Comparison of ENCODE assay signal across 23 cellular contexts in the genomic region with DNA sequence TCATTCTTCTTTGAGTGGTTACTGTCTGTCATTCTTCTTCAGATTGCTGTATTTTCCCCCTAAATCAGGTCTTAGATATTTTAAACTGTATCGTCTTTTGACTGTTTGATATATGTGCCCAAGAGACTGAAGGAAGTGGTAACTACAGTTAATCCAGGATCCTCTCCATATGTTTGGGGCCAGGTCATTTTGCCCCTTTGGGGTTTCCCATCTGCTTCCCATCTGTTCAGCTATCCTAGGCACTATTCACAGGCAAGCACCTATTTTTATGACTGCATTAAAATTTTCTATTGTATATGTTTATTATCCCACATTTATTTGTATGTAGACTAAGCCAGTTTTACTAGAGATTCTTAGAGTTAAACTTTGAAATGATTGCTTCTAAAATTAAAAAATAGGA.
"Had no signal": no experiment of that assay in that cellular context is flagged by ENCODE, and none has a peak within 500 bp of the region (broad histone marks: within the 10 kb centered on the region; RNA-seq: fewer than 3 reads in every experiment).

No MANE protein-coding gene starts in this region.

- H3K36me3 ChIP-seq: uterus had no signal

- H3K4me1 ChIP-seq: esophagus muscularis mucosa, left lung, right lobe of liver, uterus had no signal

- H3K9me3 ChIP-seq: esophagus muscularis mucosa, mucosa of descending colon, right lobe of liver, uterus had no signal

- H3K27ac ChIP-seq: esophagus muscularis mucosa, left lung, right lobe of liver, uterus had no signal

- H3K27me3 ChIP-seq: esophagus muscularis mucosa, left lung, right lobe of liver, uterus had no signal

- ATAC-seq: activated CD4-positive, alpha-beta T cell treated with anti-CD3 and anti-CD28 coated beads for 36 hours; activated CD8-positive, alpha-beta memory T cell treated with anti-CD3 and anti-CD28 coated beads, Interleukin-2, amount 10 ng/mL, durations not matched to agents 7 days and 5 days; activated CD8-positive, alpha-beta T cell treated with anti-CD3 and anti-CD28 coated beads, Interleukin-2, amount 10 ng/mL, durations not matched to agents 7 days and 5 days; activated naive CD8-positive, alpha-beta T cell treated with anti-CD3 and anti-CD28 coated beads, Interleukin-2, amount 50 U/mL, for 24 hours; left lung; mucosa of descending colon; natural killer cell treated with Interleukin-12 subunit alpha and Interleukin-12 subunit beta and Interleukin-15 and Interleukin-18, amount 100 ng/mL, for 72 hours; right lobe of liver; stimulated activated naive CD8-positive, alpha-beta T cell treated with anti-CD3 and anti-CD28 coated beads, Interleukin-15, amount 100 ng/mL, for 72 hours had no signal

- DNase-seq: activated CD4-positive, alpha-beta T cell treated with anti-CD3 and anti-CD28 coated beads for 36 hours; activated CD4-positive, CD25-positive, alpha-beta regulatory T cell; activated CD8-positive, alpha-beta memory T cell treated with anti-CD3 and anti-CD28 coated beads, Interleukin-2, amount 10 ng/mL, durations not matched to agents 7 days and 5 days; activated CD8-positive, alpha-beta T cell treated with anti-CD3 and anti-CD28 coated beads, Interleukin-2, amount 10 ng/mL, durations not matched to agents 7 days and 5 days; activated naive CD8-positive, alpha-beta T cell treated with anti-CD3 and anti-CD28 coated beads, Interleukin-2, amount 50 U/mL, for 24 hours; activated T-cell treated with anti-CD3 and anti-CD28 coated beads, Interleukin-2, amount 50 U/mL, for 48 hours; amygdala; central memory CD4-positive, alpha-beta T cell; dermis blood vessel endothelial cell; effector CD4-positive, alpha-beta T cell; foreskin melanocyte; left lung; mesendoderm; mucosa of descending colon; right lobe of liver; stimulated activated CD4-positive, alpha-beta T cell treated with anti-CD3 and anti-CD28 coated beads, Interleukin-12 subunit alpha, Interleukin-12 subunit beta, amount 100 ng/mL, for 4 hours; stimulated activated CD4-positive, alpha-beta T cell treated with anti-CD3 and anti-CD28 coated beads, Interleukin-4, amount 100 ng/mL, for 1 hour; stimulated activated naive CD8-positive, alpha-beta T cell treated with anti-CD3 and anti-CD28 coated beads, Interleukin-15, amount 100 ng/mL, for 72 hours; substantia nigra; uterus had no signal

- H3K4me3 ChIP-seq: esophagus muscularis mucosa, left lung, lung, mucosa of descending colon, right lobe of liver, uterus had no signal
